Comparison of ENCODE assay signal across 1 cellular context in the genomic region with DNA sequence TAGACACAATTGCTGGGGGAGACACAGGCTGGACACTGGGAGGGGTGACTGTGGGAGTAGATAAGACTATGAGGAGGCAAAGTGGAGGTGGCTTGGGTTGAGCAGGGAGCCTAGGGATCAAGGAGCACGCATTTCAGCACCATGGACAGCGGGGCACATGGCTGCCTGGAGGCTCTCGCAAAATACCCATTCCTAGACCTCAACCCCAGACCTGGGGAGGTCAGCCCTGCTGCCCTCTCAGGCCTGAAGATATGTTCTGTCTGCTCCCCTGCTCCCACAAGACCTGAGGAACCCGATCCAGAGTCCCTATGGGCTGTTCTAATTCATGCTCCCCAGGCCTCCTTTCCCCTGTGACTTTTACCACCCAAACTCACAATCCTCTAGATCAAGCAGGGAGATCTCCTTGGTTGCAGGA.
TF ChIP-seq lines count a peak whose summit lies in the region.

No MANE protein-coding gene starts in this region.

TF ChIP-seq in WTC11, 78 proteins besides CTCF, POLR2A, EP300 and RAD21 (continued from another document):
- TF ChIP-seq JUN (CRISPR knock-in tag; IDR thresholded peaks at IDR 0.05) (peak; percentile 94), SOX15 (CRISPR knock-in tag; IDR thresholded peaks at IDR 0.05) (no peak), RELA (CRISPR knock-in tag; IDR thresholded peaks at IDR 0.05; ENCODE audit: borderline replicate concordance) (0 out of 2 replicates have a peak, but pooled peaks have one; percentile 68), EMX1 (CRISPR knock-in tag; IDR thresholded peaks at IDR 0.05) (no peak), ZNF232 (CRISPR knock-in tag; IDR thresholded peaks at IDR 0.05) (peak; percentile 51; the same call in 1 of the 2 replicates), FOXJ3 (CRISPR knock-in tag; IDR thresholded peaks at IDR 0.05; ENCODE audit: borderline replicate concordance) (no peak), FOXK1 (CRISPR knock-in tag; IDR thresholded peaks at IDR 0.05) (peak; percentile 81; the same call in 1 of the 2 replicates), CBFB (CRISPR knock-in tag; IDR thresholded peaks at IDR 0.05; ENCODE audit: low read depth) (no peak), CREB1 (CRISPR knock-in tag; IDR thresholded peaks at IDR 0.05) (peak; percentile 89), SMAD3 (CRISPR knock-in tag; IDR thresholded peaks at IDR 0.05; ENCODE audit: borderline replicate concordance) (peak; percentile 98), ESRRA (CRISPR knock-in tag; IDR thresholded peaks at IDR 0.05; ENCODE audit: borderline replicate concordance) (peak; percentile 64; the same call in 1 of the 2 replicates), SMAD4 (CRISPR knock-in tag; IDR thresholded peaks at IDR 0.05) (peak; percentile 81; the same call in 1 of the 2 replicates), TEAD4 (CRISPR knock-in tag; IDR thresholded peaks at IDR 0.05) (peak; percentile 92), CREM (CRISPR knock-in tag; IDR thresholded peaks at IDR 0.05) (peak; percentile 32; the same call in 1 of the 2 replicates), TEAD1 (CRISPR knock-in tag; IDR thresholded peaks at IDR 0.05) (peak; percentile 93), ZBTB21 (CRISPR knock-in tag; IDR thresholded peaks at IDR 0.05; ENCODE audit: borderline replicate concordance) (no peak), HMGA2 (CRISPR knock-in tag; IDR thresholded peaks at IDR 0.05) (no peak), ETV6 (CRISPR knock-in tag; IDR thresholded peaks at IDR 0.05) (peak; percentile 94), JAZF1 (CRISPR knock-in tag; IDR thresholded peaks at IDR 0.05) (no peak), NFE2L1 (CRISPR knock-in tag; IDR thresholded peaks at IDR 0.05) (peak; percentile 85; the same call in 1 of the 2 replicates), FOXP1 (CRISPR knock-in tag; IDR thresholded peaks at IDR 0.05; ENCODE audit: borderline replicate concordance) (peak; percentile 95), MXD4 (CRISPR knock-in tag; IDR thresholded peaks at IDR 0.05; ENCODE audit: borderline replicate concordance) (no peak), NFATC4 (CRISPR knock-in tag; IDR thresholded peaks at IDR 0.05) (no peak), KAT7 (CRISPR knock-in tag; IDR thresholded peaks at IDR 0.05; ENCODE audit: borderline replicate concordance) (no peak)
- TF ChIP-seq, protein P1, sequence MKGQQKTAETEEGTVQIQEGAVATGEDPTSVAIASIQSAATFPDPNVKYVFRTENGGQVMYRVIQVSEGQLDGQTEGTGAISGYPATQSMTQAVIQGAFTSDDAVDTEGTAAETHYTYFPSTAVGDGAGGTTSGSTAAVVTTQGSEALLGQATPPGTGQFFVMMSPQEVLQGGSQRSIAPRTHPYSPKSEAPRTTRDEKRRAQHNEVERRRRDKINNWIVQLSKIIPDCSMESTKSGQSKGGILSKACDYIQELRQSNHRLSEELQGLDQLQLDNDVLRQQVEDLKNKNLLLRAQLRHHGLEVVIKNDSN (CRISPR knock-in tag; IDR thresholded peaks at IDR 0.05): peak; percentile 76
- TF ChIP-seq, protein P2, sequence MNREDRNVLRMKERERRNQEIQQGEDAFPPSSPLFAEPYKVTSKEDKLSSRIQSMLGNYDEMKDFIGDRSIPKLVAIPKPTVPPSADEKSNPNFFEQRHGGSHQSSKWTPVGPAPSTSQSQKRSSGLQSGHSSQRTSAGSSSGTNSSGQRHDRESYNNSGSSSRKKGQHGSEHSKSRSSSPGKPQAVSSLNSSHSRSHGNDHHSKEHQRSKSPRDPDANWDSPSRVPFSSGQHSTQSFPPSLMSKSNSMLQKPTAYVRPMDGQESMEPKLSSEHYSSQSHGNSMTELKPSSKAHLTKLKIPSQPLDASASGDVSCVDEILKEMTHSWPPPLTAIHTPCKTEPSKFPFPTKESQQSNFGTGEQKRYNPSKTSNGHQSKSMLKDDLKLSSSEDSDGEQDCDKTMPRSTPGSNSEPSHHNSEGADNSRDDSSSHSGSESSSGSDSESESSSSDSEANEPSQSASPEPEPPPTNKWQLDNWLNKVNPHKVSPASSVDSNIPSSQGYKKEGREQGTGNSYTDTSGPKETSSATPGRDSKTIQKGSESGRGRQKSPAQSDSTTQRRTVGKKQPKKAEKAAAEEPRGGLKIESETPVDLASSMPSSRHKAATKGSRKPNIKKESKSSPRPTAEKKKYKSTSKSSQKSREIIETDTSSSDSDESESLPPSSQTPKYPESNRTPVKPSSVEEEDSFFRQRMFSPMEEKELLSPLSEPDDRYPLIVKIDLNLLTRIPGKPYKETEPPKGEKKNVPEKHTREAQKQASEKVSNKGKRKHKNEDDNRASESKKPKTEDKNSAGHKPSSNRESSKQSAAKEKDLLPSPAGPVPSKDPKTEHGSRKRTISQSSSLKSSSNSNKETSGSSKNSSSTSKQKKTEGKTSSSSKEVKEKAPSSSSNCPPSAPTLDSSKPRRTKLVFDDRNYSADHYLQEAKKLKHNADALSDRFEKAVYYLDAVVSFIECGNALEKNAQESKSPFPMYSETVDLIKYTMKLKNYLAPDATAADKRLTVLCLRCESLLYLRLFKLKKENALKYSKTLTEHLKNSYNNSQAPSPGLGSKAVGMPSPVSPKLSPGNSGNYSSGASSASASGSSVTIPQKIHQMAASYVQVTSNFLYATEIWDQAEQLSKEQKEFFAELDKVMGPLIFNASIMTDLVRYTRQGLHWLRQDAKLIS (CRISPR knock-in tag; IDR thresholded peaks at IDR 0.05; ENCODE audit: borderline replicate concordance): no peak
- TF ChIP-seq, protein P3, sequence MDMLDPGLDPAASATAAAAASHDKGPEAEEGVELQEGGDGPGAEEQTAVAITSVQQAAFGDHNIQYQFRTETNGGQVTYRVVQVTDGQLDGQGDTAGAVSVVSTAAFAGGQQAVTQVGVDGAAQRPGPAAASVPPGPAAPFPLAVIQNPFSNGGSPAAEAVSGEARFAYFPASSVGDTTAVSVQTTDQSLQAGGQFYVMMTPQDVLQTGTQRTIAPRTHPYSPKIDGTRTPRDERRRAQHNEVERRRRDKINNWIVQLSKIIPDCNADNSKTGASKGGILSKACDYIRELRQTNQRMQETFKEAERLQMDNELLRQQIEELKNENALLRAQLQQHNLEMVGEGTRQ (CRISPR knock-in tag; IDR thresholded peaks at IDR 0.05): peak; percentile 45
- TF ChIP-seq, protein P4, sequence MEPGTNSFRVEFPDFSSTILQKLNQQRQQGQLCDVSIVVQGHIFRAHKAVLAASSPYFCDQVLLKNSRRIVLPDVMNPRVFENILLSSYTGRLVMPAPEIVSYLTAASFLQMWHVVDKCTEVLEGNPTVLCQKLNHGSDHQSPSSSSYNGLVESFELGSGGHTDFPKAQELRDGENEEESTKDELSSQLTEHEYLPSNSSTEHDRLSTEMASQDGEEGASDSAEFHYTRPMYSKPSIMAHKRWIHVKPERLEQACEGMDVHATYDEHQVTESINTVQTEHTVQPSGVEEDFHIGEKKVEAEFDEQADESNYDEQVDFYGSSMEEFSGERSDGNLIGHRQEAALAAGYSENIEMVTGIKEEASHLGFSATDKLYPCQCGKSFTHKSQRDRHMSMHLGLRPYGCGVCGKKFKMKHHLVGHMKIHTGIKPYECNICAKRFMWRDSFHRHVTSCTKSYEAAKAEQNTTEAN (CRISPR knock-in tag; IDR thresholded peaks at IDR 0.05): peak; percentile 70; the same call in 1 of the 2 replicates
- TF ChIP-seq, protein P5, sequence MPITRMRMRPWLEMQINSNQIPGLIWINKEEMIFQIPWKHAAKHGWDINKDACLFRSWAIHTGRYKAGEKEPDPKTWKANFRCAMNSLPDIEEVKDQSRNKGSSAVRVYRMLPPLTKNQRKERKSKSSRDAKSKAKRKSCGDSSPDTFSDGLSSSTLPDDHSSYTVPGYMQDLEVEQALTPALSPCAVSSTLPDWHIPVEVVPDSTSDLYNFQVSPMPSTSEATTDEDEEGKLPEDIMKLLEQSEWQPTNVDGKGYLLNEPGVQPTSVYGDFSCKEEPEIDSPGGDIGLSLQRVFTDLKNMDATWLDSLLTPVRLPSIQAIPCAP (CRISPR knock-in tag; IDR thresholded peaks at IDR 0.05): peak; percentile 80; the same call in 1 of the 2 replicates
- TF ChIP-seq, protein P6, sequence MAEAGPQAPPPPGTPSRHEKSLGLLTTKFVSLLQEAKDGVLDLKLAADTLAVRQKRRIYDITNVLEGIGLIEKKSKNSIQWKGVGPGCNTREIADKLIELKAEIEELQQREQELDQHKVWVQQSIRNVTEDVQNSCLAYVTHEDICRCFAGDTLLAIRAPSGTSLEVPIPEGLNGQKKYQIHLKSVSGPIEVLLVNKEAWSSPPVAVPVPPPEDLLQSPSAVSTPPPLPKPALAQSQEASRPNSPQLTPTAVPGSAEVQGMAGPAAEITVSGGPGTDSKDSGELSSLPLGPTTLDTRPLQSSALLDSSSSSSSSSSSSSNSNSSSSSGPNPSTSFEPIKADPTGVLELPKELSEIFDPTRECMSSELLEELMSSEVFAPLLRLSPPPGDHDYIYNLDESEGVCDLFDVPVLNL (CRISPR knock-in tag; IDR thresholded peaks at IDR 0.05; ENCODE audit: borderline replicate concordance, low read depth): no peak
- TF ChIP-seq, protein P7, sequence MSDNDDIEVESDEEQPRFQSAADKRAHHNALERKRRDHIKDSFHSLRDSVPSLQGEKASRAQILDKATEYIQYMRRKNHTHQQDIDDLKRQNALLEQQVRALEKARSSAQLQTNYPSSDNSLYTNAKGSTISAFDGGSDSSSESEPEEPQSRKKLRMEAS (CRISPR knock-in tag; IDR thresholded peaks at IDR 0.05): peak; percentile 94
- TF ChIP-seq, protein P8, sequence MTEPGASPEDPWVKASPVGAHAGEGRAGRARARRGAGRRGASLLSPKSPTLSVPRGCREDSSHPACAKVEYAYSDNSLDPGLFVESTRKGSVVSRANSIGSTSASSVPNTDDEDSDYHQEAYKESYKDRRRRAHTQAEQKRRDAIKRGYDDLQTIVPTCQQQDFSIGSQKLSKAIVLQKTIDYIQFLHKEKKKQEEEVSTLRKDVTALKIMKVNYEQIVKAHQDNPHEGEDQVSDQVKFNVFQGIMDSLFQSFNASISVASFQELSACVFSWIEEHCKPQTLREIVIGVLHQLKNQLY (CRISPR knock-in tag; IDR thresholded peaks at IDR 0.05): no peak
- TF ChIP-seq, protein P9, sequence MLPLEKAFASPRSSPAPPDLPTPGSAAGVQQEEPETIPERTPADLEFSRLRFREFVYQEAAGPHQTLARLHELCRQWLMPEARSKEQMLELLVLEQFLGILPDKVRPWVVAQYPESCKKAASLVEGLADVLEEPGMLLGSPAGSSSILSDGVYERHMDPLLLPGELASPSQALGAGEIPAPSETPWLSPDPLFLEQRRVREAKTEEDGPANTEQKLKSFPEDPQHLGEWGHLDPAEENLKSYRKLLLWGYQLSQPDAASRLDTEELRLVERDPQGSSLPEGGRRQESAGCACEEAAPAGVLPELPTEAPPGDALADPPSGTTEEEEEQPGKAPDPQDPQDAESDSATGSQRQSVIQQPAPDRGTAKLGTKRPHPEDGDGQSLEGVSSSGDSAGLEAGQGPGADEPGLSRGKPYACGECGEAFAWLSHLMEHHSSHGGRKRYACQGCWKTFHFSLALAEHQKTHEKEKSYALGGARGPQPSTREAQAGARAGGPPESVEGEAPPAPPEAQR (CRISPR knock-in tag; IDR thresholded peaks at IDR 0.05): no peak
- TF ChIP-seq, protein P10, sequence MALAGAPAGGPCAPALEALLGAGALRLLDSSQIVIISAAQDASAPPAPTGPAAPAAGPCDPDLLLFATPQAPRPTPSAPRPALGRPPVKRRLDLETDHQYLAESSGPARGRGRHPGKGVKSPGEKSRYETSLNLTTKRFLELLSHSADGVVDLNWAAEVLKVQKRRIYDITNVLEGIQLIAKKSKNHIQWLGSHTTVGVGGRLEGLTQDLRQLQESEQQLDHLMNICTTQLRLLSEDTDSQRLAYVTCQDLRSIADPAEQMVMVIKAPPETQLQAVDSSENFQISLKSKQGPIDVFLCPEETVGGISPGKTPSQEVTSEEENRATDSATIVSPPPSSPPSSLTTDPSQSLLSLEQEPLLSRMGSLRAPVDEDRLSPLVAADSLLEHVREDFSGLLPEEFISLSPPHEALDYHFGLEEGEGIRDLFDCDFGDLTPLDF (CRISPR knock-in tag; IDR thresholded peaks at IDR 0.05): 0 out of 2 replicates have a peak, but pooled peaks have one; percentile 64
